ENCODE assay signal across 25 cellular contexts in the genomic region with DNA sequence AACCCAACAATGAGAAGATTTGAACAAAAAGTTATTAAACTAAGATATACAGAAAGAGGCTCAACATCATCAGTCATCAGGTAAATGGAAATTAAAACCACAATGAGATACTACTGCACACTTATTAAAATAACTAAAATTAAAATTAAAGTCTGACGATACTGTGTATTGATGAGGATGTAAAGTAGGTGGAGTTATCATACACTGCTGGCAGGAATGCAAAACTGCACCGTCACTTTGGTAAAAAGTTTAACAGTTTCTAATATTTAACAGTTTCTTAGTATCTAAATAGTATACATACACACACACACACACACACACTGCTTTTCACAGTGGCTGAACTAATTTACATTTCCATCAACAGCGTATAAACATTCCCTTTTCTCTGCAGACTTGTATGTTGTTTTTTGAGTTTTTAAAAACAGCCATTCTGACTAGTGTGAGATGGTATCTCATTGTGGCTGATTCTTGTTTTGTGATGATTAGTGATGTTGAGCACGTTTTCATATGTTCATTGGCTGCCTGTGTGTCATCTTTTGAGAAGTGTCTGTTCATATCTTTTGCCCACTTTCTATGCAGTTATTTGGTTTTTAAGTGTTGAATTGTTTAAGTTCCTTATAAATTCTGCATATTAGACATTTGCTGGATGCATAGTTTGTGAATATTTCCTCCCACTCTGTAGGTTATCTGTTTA.
DNase-seq lines count a peak whose midpoint lies in the region; ATAC-seq, FAIRE-seq and TF ChIP-seq lines count a peak whose summit lies in the region.
"Had no signal": no experiment of that assay in that cellular context is flagged by ENCODE, and none has a peak within 500 bp of the region (broad histone marks: within the 10 kb centered on the region; RNA-seq: fewer than 3 reads in every experiment).

No MANE protein-coding gene starts in this region.

- no peak overlapping the region for H3K4me3 ChIP-seq in HepG2 (replicated peaks in 1 of 3; ENCODE audit: insufficient read depth in 1 of 3, low read depth in 2 of 3, low read length in 3 of 3)
- no peak overlapping the region for H3K4me3 ChIP-seq in right lobe of liver
- no peak overlapping the region for H3K4me3 ChIP-seq in H1 (ENCODE audit: extremely low read depth in 1 of 4, insufficient read depth in 2 of 4, low read depth in 3 of 4, low read length in 4 of 4)
- H3K4me3 ChIP-seq: BLaER1, gastroesophageal sphincter, thyroid gland had no signal

- POLR2A ChIA-PET in HepG2 (lab: Yijun Ruan, JAX) (no interaction called here), H1 (lab: Charles Lee; ENCODE audit: partially characterized antibody) (no interaction called here)

- H3K9me3 ChIP-seq in HepG2 (ENCODE audit: low read length) (no peaks in the 10 kb centered on the region), right lobe of liver (no peaks in the 10 kb centered on the region), H1 (ENCODE audit: insufficient read depth in 2 of 2, low read depth in 1 of 2, low read length in 1 of 2) (no peaks in the 10 kb centered on the region)
- H3K9me3 ChIP-seq: BLaER1, Caco-2, gastroesophageal sphincter, neutrophil, thyroid gland had no signal

- in situ Hi-C loops in HepG2 (cut with HindIII; ENCODE audit: extremely low pct_ligation_motif_present, low pct_unique_long_range_greater_than_20kb): no loop called here

- H3K79me1 ChIP-seq in H1 (ENCODE audit: low read depth, low read length): no peaks in the 10 kb centered on the region

- TF ChIP-seq RAD21 in HepG2 (CRISPR knock-in tag; IDR thresholded peaks at IDR 0.05) (no peak), H1 (IDR thresholded peaks at IDR 0.05 in 1 of 2, conservative IDR thresholded peaks at IDR 0.05 in 1 of 2; ENCODE audit: low read depth in 2 of 2, low read length in 2 of 2) (no peak)

- no peaks in the 10 kb centered on the region for H3K36me3 Mint-ChIP-seq in mesothelial cell of epicardium

- H2BK12ac ChIP-seq in H1 (ENCODE audit: low read depth, low read length): no peak overlapping the region

- peaks cover 9% of the 10 kb centered on the region for H3K4me1 Mint-ChIP-seq in mesothelial cell of epicardium

- H2BK20ac ChIP-seq in H1 (ENCODE audit: low read length): no peak overlapping the region

- peaks cover 15% of the 10 kb centered on the region for H3K9me3 Mint-ChIP-seq in mesothelial cell of epicardium

- H3K4me2 ChIP-seq in HepG2 (ENCODE audit: low read depth, low read length) (no peak overlapping the region), H1 (ENCODE audit: insufficient read depth in 1 of 2, low read depth in 2 of 2, low read length in 2 of 2) (no peak overlapping the region)
- H3K4me2 ChIP-seq: BLaER1 had no signal

- H3K56ac ChIP-seq in H1 (replicated peaks; ENCODE audit: insufficient read length, low read depth, low read length): no peak overlapping the region

- TF ChIP-seq EP300 in HepG2 (IDR thresholded peaks at IDR 0.05; ENCODE audit: low read depth in 2 of 2, low read length in 2 of 2): no peak
- no peak for TF ChIP-seq EP300 in HepG2 (CRISPR knock-in tag; IDR thresholded peaks at IDR 0.05; ENCODE audit: borderline replicate concordance)
- TF ChIP-seq EP300 in H1 (IDR thresholded peaks at IDR 0.05; ENCODE audit: borderline replicate concordance in 1 of 2, low read depth in 2 of 2, low read length in 2 of 2): no peak

- no peak overlapping the region for H2BK120ac ChIP-seq in H1 (replicated peaks; ENCODE audit: low read depth, low read length)

- H3K79me2 ChIP-seq in HepG2 (ENCODE audit: insufficient read depth, low read length) (no peaks in the 10 kb centered on the region), H1 (ENCODE audit: control insufficient read depth in 1 of 2, insufficient read depth in 2 of 2, low read length in 2 of 2) (no peaks in the 10 kb centered on the region)

- FAIRE-seq in HepG2 (lab: Jason Lieb, UNC) (no peak), H1 (lab: Jason Lieb, UNC) (no peak)
- FAIRE-seq: A204.1, small intestine had no signal

- H3K27me3 ChIP-seq in HepG2 (ENCODE audit: control insufficient read depth in 1 of 2, insufficient read depth in 2 of 2, low read length in 2 of 2): no peaks in the 10 kb centered on the region
- H3K27me3 ChIP-seq in right lobe of liver: no peaks in the 10 kb centered on the region
- peaks cover 0 to 3% (median 0%) of the 10 kb centered on the region in 4 experiments; a peak in 2 of 7 replicates for H3K27me3 ChIP-seq in H1 (replicated peaks in 1 of 4; ENCODE audit: control insufficient read depth in 3 of 4, extremely low read depth in 1 of 4, insufficient read depth in 3 of 4, low read length in 3 of 4)
- H3K27me3 ChIP-seq: BLaER1, gastroesophageal sphincter, neutrophil, thyroid gland had no signal

- H3K27me3 Mint-ChIP-seq in mesothelial cell of epicardium (ENCODE audit: low read depth): no peaks in the 10 kb centered on the region
- H3K27me3 Mint-ChIP-seq: activated CD4-positive, alpha-beta memory T cell treated with anti-CD3 and anti-CD28 coated beads, Interleukin-2, amount 10 ng/mL, durations not matched to agents 7 days and 5 days had no signal

- no peaks in the 10 kb centered on the region for H3K23me2 ChIP-seq in H1 (ENCODE audit: low read depth, low read length)

- H2AFZ ChIP-seq in HepG2 (ENCODE audit: low read length): no peak overlapping the region
- no peak overlapping the region for H2AFZ ChIP-seq in H1 (ENCODE audit: low read length)

- no peak overlapping the region for H3K9ac ChIP-seq in HepG2 (ENCODE audit: insufficient read depth, low read depth, low read length)
- H3K9ac ChIP-seq in H1 (replicated peaks in 1 of 4; ENCODE audit: extremely low read depth in 1 of 4, low read depth in 3 of 4, low read length in 3 of 4): no peak overlapping the region
- H3K9ac ChIP-seq: BLaER1 had no signal

- no peak overlapping the region for H3K18ac ChIP-seq in H1 (ENCODE audit: extremely low read depth, low read length)

- no peak for TF ChIP-seq POLR2A in HepG2 (IDR thresholded peaks at IDR 0.05; ENCODE audit: insufficient read depth in 1 of 2, low read depth in 2 of 2, low read length in 2 of 2)
- no peak for TF ChIP-seq POLR2A in right lobe of liver (IDR thresholded peaks at IDR 0.05)
- no peak for TF ChIP-seq POLR2A in H1 (IDR thresholded peaks at IDR 0.05; ENCODE audit: control extremely low read depth in 1 of 2, low read depth in 2 of 2, low read length in 2 of 2)

- intact Hi-C loops in HepG2 (cut with micrococcal nuclease; ENCODE audit: unreplicated experiment): no loop called here
- intact Hi-C loops in right lobe of liver (cut with DNase I): no loop called here

- H4K91ac ChIP-seq in H1 (replicated peaks; ENCODE audit: insufficient read length, low read length): no peak overlapping the region

- no peak overlapping the region for H3K27ac ChIP-seq in HepG2 (ENCODE audit: extremely low read length, insufficient read depth, low read length)
- no peak overlapping the region for H3K27ac ChIP-seq in right lobe of liver
- H3K27ac ChIP-seq in H1 (ENCODE audit: low read depth, low read length): no peak overlapping the region
- H3K27ac ChIP-seq: BLaER1, gastroesophageal sphincter, neutrophil, thyroid gland had no signal

- DNase-seq in HepG2 (ENCODE audit: low spot score) (no peak), right lobe of liver (no peak), H1 (ENCODE audit: low read depth in 1 of 2, low spot score in 2 of 2) (no peak), mesothelial cell of epicardium (ENCODE audit: low spot score in 2 of 2, unreplicated experiment in 2 of 2) (no peak), NCI-H146 (lab: John Stamatoyannopoulos, UW) (no peak)
- DNase-seq in activated CD4-positive, alpha-beta T cell treated with anti-CD3 and anti-CD28 coated beads, Interleukin-2, amount 50 U/mL, for 48 hours: no peak
- no peak for DNase-seq in activated CD4-positive, alpha-beta T cell treated with anti-CD3 and anti-CD28 coated beads, Interleukin-2, amount 50 U/mL, for 1 hour
- DNase-seq: activated CD4-positive, alpha-beta memory T cell treated with anti-CD3 and anti-CD28 coated beads, Interleukin-2, amount 10 ng/mL, durations not matched to agents 7 days and 5 days; activated gamma-delta T cell; Caco-2; DND-41; erythroblast; islet precursor cell; MM.1S; NCI-H1436; NCI-H524 treated with DMSO at 0.1 percent for 48 hours; small intestine; stimulated activated CD4-positive, alpha-beta T cell treated with anti-CD3 and anti-CD28 coated beads, Interleukin-2, amount 100 ng/mL, for 48 hours; stimulated activated naive CD4-positive, alpha-beta T cell treated with Interleukin-2 at 50 U/mL for 16 hours; thyroid gland had no signal

- no peak for ATAC-seq in HepG2
- no peak for ATAC-seq in right lobe of liver
- ATAC-seq in GM21360 (IDR thresholded peaks at IDR 0.05; ENCODE audit: unreplicated experiment): no peak
- ATAC-seq: gastroesophageal sphincter had no signal

- no peak overlapping the region for H4K5ac ChIP-seq in H1 (ENCODE audit: insufficient read length, low read depth, low read length)

- H2BK15ac ChIP-seq in H1 (ENCODE audit: low read length): no peak overlapping the region

- H4K20me1 ChIP-seq in HepG2 (ENCODE audit: insufficient read depth, low read length): no peaks in the 10 kb centered on the region
- H4K20me1 ChIP-seq in H1 (replicated peaks in 1 of 2; ENCODE audit: control insufficient read depth in 1 of 2, insufficient read depth in 2 of 2, low read length in 2 of 2): no peaks in the 10 kb centered on the region
- H4K20me1 ChIP-seq: BLaER1 had no signal

- no peak overlapping the region for H3K4ac ChIP-seq in H1 (replicated peaks; ENCODE audit: insufficient read length, low read depth, low read length)

- no peak overlapping the region for H3K27ac Mint-ChIP-seq in mesothelial cell of epicardium
- H3K27ac Mint-ChIP-seq: activated CD4-positive, alpha-beta memory T cell treated with anti-CD3 and anti-CD28 coated beads, Interleukin-2, amount 10 ng/mL, durations not matched to agents 7 days and 5 days had no signal

- no peak overlapping the region for H2BK5ac ChIP-seq in H1 (ENCODE audit: low read depth, low read length)

- no TSS peak for BruUV-seq in HepG2 (replicated peaks; lab: Mats Ljungman, UMichigan)

- CTCF ChIA-PET in HepG2 (lab: Yijun Ruan, JAX; ENCODE audit: low intra/inter-chr PET ratio, low total read pairs) (no interaction called here), H1 (lab: Charles Lee; ENCODE audit: partially characterized antibody) (interaction anchor here (0.7 to 1.2 kb wide), 2 partner anchors 12 to 487 kb away, joined by 3 to 7 read pairs; no protein-coding TSS in a partner anchor)

- H2AK5ac ChIP-seq in H1 (ENCODE audit: low read depth, low read length): no peak overlapping the region

- H3K23ac ChIP-seq in H1 (ENCODE audit: insufficient read length): no peak overlapping the region

- H3K4me1 ChIP-seq in HepG2 (ENCODE audit: insufficient read depth, low read length) (no peaks in the 10 kb centered on the region), right lobe of liver (no peaks in the 10 kb centered on the region), H1 (replicated peaks in 1 of 4; ENCODE audit: control insufficient read depth in 3 of 4, insufficient read depth in 4 of 4, low read length in 3 of 4) (peaks cover 0 to 3% (median under 1%) of the 10 kb centered on the region in 4 experiments; a peak in 1 of 7 replicates)
- H3K4me1 ChIP-seq: BLaER1, Caco-2, gastroesophageal sphincter, thyroid gland had no signal

- no peaks in the 10 kb centered on the region for H3K36me3 ChIP-seq in HepG2 (replicated peaks in 1 of 2; ENCODE audit: control insufficient read depth in 1 of 2, insufficient read depth in 2 of 2, low read length in 2 of 2)
- H3K36me3 ChIP-seq in right lobe of liver: no peaks in the 10 kb centered on the region
- H3K36me3 ChIP-seq in H1 (ENCODE audit: control insufficient read depth in 2 of 4, insufficient read depth in 4 of 4, low read length in 3 of 4): no peaks in the 10 kb centered on the region
- H3K36me3 ChIP-seq: BLaER1, gastroesophageal sphincter, neutrophil, thyroid gland had no signal

- H3K4me3 Mint-ChIP-seq in mesothelial cell of epicardium: no peak overlapping the region
- H3K4me3 Mint-ChIP-seq: activated CD4-positive, alpha-beta memory T cell treated with anti-CD3 and anti-CD28 coated beads, Interleukin-2, amount 10 ng/mL, durations not matched to agents 7 days and 5 days had no signal

- no peak overlapping the region for H4K8ac ChIP-seq in H1 (ENCODE audit: extremely low read depth, insufficient read depth, low read length)

- no peak overlapping the region for H3K14ac ChIP-seq in H1 (ENCODE audit: insufficient read length)

- WGBS in HepG2 (ENCODE audit: low lambda C conversion rate): 7% methylated on average over 4 of the region's 4 CpGs
- WGBS in right lobe of liver (ENCODE audit: insufficient coverage, low coverage, low lambda C conversion rate, missing lambda C conversion rate): 55% methylated on average over 4 of the region's 4 CpGs
- 86% methylated on average over 4 of the region's 4 CpGs; no CpG with 5 or more reads in 1 of the 2 experiments for WGBS in H1 (ENCODE audit: extremely low coverage in 1 of 2, insufficient coverage in 1 of 2, insufficient read length in 1 of 2, insufficient replicate concordance in 2 of 2, low coverage in 1 of 2, low lambda C conversion rate in 2 of 2, missing lambda C conversion rate in 1 of 2), 2 experiments

- no peak for TF ChIP-seq CTCF in HepG2 (CRISPR knock-in tag; IDR thresholded peaks at IDR 0.05)
- no peak for TF ChIP-seq CTCF in right lobe of liver (IDR thresholded peaks at IDR 0.05)
- peak in 1 of 3 experiments; percentile 12; a peak in 1 of 4 replicates for TF ChIP-seq CTCF in H1 (IDR thresholded peaks at IDR 0.05; ENCODE audit: control extremely low read depth in 1 of 3, insufficient read depth in 1 of 3, low read depth in 1 of 3, low read length in 3 of 3)
- TF ChIP-seq CTCF in mesothelial cell of epicardium (IDR thresholded peaks at IDR 0.05; ENCODE audit: unreplicated experiment): peak; percentile 27
